ENCODE assay signal across 3 cellular contexts in genomic region chr2:236141616-236142015, GRCh38. TPM values are rescaled to one million over a fixed set of nuclear protein-coding genes. Genes with fewer than 3 reads are reported as not detected.
"Had no signal": no experiment of that assay in that cellular context is flagged by ENCODE, and none has a peak within 500 bp of the region (broad histone marks: within the 10 kb centered on the region; RNA-seq: fewer than 3 reads in every experiment).

No MANE protein-coding gene starts in this region.

RNA-seq across cellular contexts. Expression of gene GBX2, which starts 26.6 kb away (rescaled TPM):
- total RNA-seq: HepG2, HFFc6 had no signal
- polyA plus RNA-seq: HepG2, IgD-negative memory B cell had no signal
